Comparison of ENCODE assay signal across 8 cellular contexts in genomic region chr5:774854-775505, GRCh38. TPM values are rescaled to one million over a fixed set of nuclear protein-coding genes. Genes with fewer than 3 reads are reported as not detected.
A peak's percentile ranks its signal among the peaks of the same experiment; 100 is the strongest.
DNase-seq lines count a peak whose midpoint lies in the region; ATAC-seq and TF ChIP-seq lines count a peak whose summit lies in the region.
"Not testable (repeated sequence)": the region's sequence is repeated elsewhere in the genome, so short reads cannot be mapped to it uniquely, and the experiment has no call there.
"Had no signal": no experiment of that assay in that cellular context is flagged by ENCODE, and none has a peak within 500 bp of the region (broad histone marks: within the 10 kb centered on the region; RNA-seq: fewer than 3 reads in every experiment).

No MANE protein-coding gene starts in this region.

- H2BK15ac ChIP-seq in H9 (ENCODE audit: low read depth, low read length): not testable (repeated sequence)

- not testable (repeated sequence) for H3K4ac ChIP-seq in H9 (ENCODE audit: low read depth, low read length)

- H3T11ph ChIP-seq in H9 (ENCODE audit: low read length): not testable (repeated sequence)

- H4K91ac ChIP-seq in H9 (ENCODE audit: insufficient read length, low read depth, low read length): not testable (repeated sequence)

- intact Hi-C loops in heart left ventricle (cut with DNase I) (loop anchor here in 3 of 10 donors (5.0 to 10.0 kb wide), 4 partner anchors 90 to 117 kb away; partner anchors contain the start of genes BRD9 (in 1 of the 3) and TRIP13 (in 1 of the 3)), right lobe of liver (cut with DNase I) (loop anchor here in 1 of 2 donors (10.0 kb wide), 1 partner anchor 90 kb away; no protein-coding TSS in a partner anchor)

- H2AFZ ChIP-seq in H9 (ENCODE audit: low read length): not testable (repeated sequence)

- H2BK120ac ChIP-seq in H9 (ENCODE audit: low read depth, low read length, poor library complexity, severe bottlenecking): not testable (repeated sequence)

- H4K20me1 ChIP-seq in H9 (ENCODE audit: control insufficient read depth, insufficient read depth, insufficient read length): not testable (repeated sequence)

- H3K4me3 ChIP-seq in heart left ventricle, right lobe of liver: not testable (repeated sequence)

- H4K5ac ChIP-seq in H9 (ENCODE audit: insufficient read length, low read depth, low read length): not testable (repeated sequence)

- not testable (repeated sequence) for H3K4me1 ChIP-seq in H9 (ENCODE audit: insufficient read depth, low read length); right lobe of liver
- H3K4me1 ChIP-seq in heart left ventricle: peaks cover 0 to 41% (median 1%) of the 10 kb centered on the region in 12 donors

- H3K36me3 ChIP-seq in heart left ventricle: peaks cover 0 to 10% (median 0%) of the 10 kb centered on the region in 9 donors
- not testable (repeated sequence) for H3K36me3 ChIP-seq in right lobe of liver

- not testable (repeated sequence) for H3K27me3 Mint-ChIP-seq in H9 (ENCODE audit: low read depth); osteocyte (ENCODE audit: unreplicated experiment)

- H4K8ac ChIP-seq in H9 (replicated peaks; ENCODE audit: insufficient read length, low read depth, low read length): not testable (repeated sequence)

- not testable (repeated sequence) for H3K9ac ChIP-seq in H9 (ENCODE audit: extremely low read depth, insufficient read length, low read length)

- no CpG with 5 or more reads among the region's 18 CpGs for WGBS in H9 (ENCODE audit: extremely low coverage, insufficient read length, low lambda C conversion rate)
- 80 to 90% (median 84%) methylated on average over 11 to 18 of the region's 18 CpGs for WGBS in heart left ventricle, 4 donors
- WGBS in right lobe of liver (ENCODE audit: insufficient coverage, low coverage, low lambda C conversion rate, missing lambda C conversion rate): 80% methylated on average over 1 of the region's 18 CpGs

- DNase-seq in GM10266 (ENCODE audit: extremely low spot score) (peak; percentile 15), H9 (peak; percentile 28), ecto neural progenitor cell (ENCODE audit: low spot score) (peak; percentile 46), heart left ventricle (peak in 3 of 5 donors; percentile 32 to 53 (median 41)), right lobe of liver (peak in 2 of 3 donors; percentile 20 to 49), osteocyte (ENCODE audit: extremely low spot score, unreplicated experiment) (peak; percentile 85)
- DNase-seq in activated CD4-positive, alpha-beta T cell treated with anti-CD3 and anti-CD28 coated beads for 48 hours: peak; percentile 7

- not testable (repeated sequence) for H3K27ac ChIP-seq in H9 (ENCODE audit: insufficient read length, low read depth, low read length); right lobe of liver
- H3K27ac ChIP-seq in heart left ventricle: peak overlapping the region in 1 of 12 donors; percentile 15

- not testable (repeated sequence) for TF ChIP-seq CTCF in GM10266 (IDR thresholded peaks at IDR 0.05; ENCODE audit: control insufficient read depth, insufficient read depth, low read depth, missing control alignments); H9 (conservative IDR thresholded peaks at IDR 0.05); heart left ventricle (IDR thresholded peaks at IDR 0.05); right lobe of liver (IDR thresholded peaks at IDR 0.05); osteocyte (IDR thresholded peaks at IDR 0.05)

- H3K14ac ChIP-seq in H9 (ENCODE audit: insufficient read depth, low read length): not testable (repeated sequence)

- not testable (repeated sequence) for H2BK20ac ChIP-seq in H9 (ENCODE audit: low read depth, low read length, poor library complexity, severe bottlenecking)

- not testable (repeated sequence) for H3K9me3 Mint-ChIP-seq in H9; osteocyte (ENCODE audit: unreplicated experiment)

- not testable (repeated sequence) for H3K36me3 Mint-ChIP-seq in H9 (ENCODE audit: insufficient read depth in 1 of 3, low read depth in 3 of 3); osteocyte (ENCODE audit: unreplicated experiment)

- not testable (repeated sequence) for H2BK12ac ChIP-seq in H9 (ENCODE audit: insufficient read length, low read depth, low read length)

- not testable (repeated sequence) for H3K27me3 ChIP-seq in H9 (ENCODE audit: insufficient read depth, low read length); heart left ventricle; right lobe of liver

- not testable (repeated sequence) for H3K56ac ChIP-seq in H9 (ENCODE audit: insufficient read length, low read depth, low read length)

- H3K4me2 ChIP-seq in H9 (ENCODE audit: insufficient read depth, insufficient read length, low read length): not testable (repeated sequence)

- not testable (repeated sequence) for H3K4me1 Mint-ChIP-seq in H9; osteocyte (ENCODE audit: unreplicated experiment)

- H3K23ac ChIP-seq in H9 (ENCODE audit: insufficient read length, low read depth, low read length): not testable (repeated sequence)

- not testable (repeated sequence) for H3K27ac Mint-ChIP-seq in H9; osteocyte (ENCODE audit: unreplicated experiment)

- H3K18ac ChIP-seq in H9 (ENCODE audit: insufficient read length, low read depth, low read length): not testable (repeated sequence)

- H3K4me3 Mint-ChIP-seq in H9; osteocyte (ENCODE audit: unreplicated experiment): not testable (repeated sequence)

- not testable (repeated sequence) for H3K79me1 ChIP-seq in H9 (ENCODE audit: insufficient read depth, low read depth, low read length, poor library complexity, severe bottlenecking)

- TF ChIP-seq POLR2A in heart left ventricle (IDR thresholded peaks at IDR 0.05); right lobe of liver (IDR thresholded peaks at IDR 0.05): not testable (repeated sequence)

- H3K23me2 ChIP-seq in H9 (ENCODE audit: insufficient read length, low read depth, low read length, poor library complexity, severe bottlenecking): not testable (repeated sequence)

- ATAC-seq in heart left ventricle, right lobe of liver: not testable (repeated sequence)

- not testable (repeated sequence) for H3K9me3 ChIP-seq in H9 (ENCODE audit: control insufficient read depth, low read depth, low read length); heart left ventricle; right lobe of liver

- H2AK5ac ChIP-seq in H9 (ENCODE audit: insufficient read length, low read length): not testable (repeated sequence)

- not testable (repeated sequence) for H3K79me2 ChIP-seq in H9 (ENCODE audit: insufficient read depth, low read length)

- H2BK5ac ChIP-seq in H9 (ENCODE audit: insufficient read length, low read length): not testable (repeated sequence)

RNA-seq across cellular contexts. Expression of gene ZDHHC11B, which starts 9.5 kb away (rescaled TPM):
- total RNA-seq in H9 (2021) (0.86 and 1.4 TPM in 2 replicates), heart left ventricle (10 to 100 TPM in 5 of 9 donors, 1 to 10 TPM in 4; 5.1 to 26.5 (median 10.2) TPM), right lobe of liver (1 to 10 TPM in 5 of 6 experiments, under 1 TPM in 1; 0.56 to 5.1 (median 2.8) TPM), osteocyte (not detected in 2 replicates)
- 1 to 10 TPM; 3.0 to 8.8 TPM for polyA plus RNA-seq in heart left ventricle
- total RNA-seq: M059J had no signal

Comparison
In these comparisons a context has a peak if more than half of its experiments do, and no peak if none do; other contexts are left out.
1. DNase-seq: peak in every context shown above with its lines; median percentile 85 in osteocyte; 46 in ecto neural progenitor cell; 41 in heart left ventricle; 34 in right lobe of liver; 28 in H9; 15 in GM10266; 7 in activated CD4-positive, alpha-beta T cell treated with anti-CD3 and anti-CD28 coated beads for 48 hours.